Comparison of ENCODE assay signal across 8 cellular contexts in genomic region chr7:6637544-6638229, GRCh38. TPM values are rescaled to one million over a fixed set of nuclear protein-coding genes. Genes with fewer than 3 reads are reported as not detected.
DNase-seq lines count a peak whose midpoint lies in the region; ATAC-seq and TF ChIP-seq lines count a peak whose summit lies in the region.

No MANE protein-coding gene starts in this region.

- H3K4me1 ChIP-seq in parathyroid adenoma (peaks cover 8% of the 10 kb centered on the region), uterus (peaks cover 0 to 14% of the 10 kb centered on the region in 2 donors)

- peak overlapping the region; percentile 79 for H3K4me3 ChIP-seq in fibroblast of the aortic adventitia (ENCODE audit: low read depth, low read length)
- peak overlapping the region; percentile 57 for H3K4me3 ChIP-seq in parathyroid adenoma (ENCODE audit: low read depth, low read length)
- H3K4me3 ChIP-seq in uterus: peak overlapping the region; percentile 62 to 87

- H3K27me3 ChIP-seq in parathyroid adenoma (ENCODE audit: control insufficient read depth, insufficient read depth, low read length) (no peaks in the 10 kb centered on the region), uterus (no peaks in the 10 kb centered on the region)

- TF ChIP-seq POLR2A in uterus (IDR thresholded peaks at IDR 0.05): no peak

- in situ Hi-C loops in GM13976 (cut with MboI; ENCODE audit: low sequenced_read_pairs, unreplicated experiment): no loop called here

- TF ChIP-seq CTCF in GM13976 (IDR thresholded peaks at IDR 0.05; ENCODE audit: borderline replicate concordance, control extremely low read depth, extremely low read depth, insufficient read depth, missing control alignments) (peak; percentile 22), fibroblast of the aortic adventitia (IDR thresholded peaks at IDR 0.05; ENCODE audit: insufficient read depth, low read length) (peak; percentile 27), parathyroid adenoma (IDR thresholded peaks at IDR 0.05) (peak; percentile 31), uterus (IDR thresholded peaks at IDR 0.05) (peak in 1 of 4 experiments; percentile 22)

- DNase-seq in 8988T (peak; percentile 98), GM13976 (ENCODE audit: low spot score) (peak; percentile 95), NCI-H69 (lab: John Stamatoyannopoulos, UW) (peak; percentile 66), activated T-cell treated with anti-CD3 and anti-CD28 coated beads for 48 hours (ENCODE audit: low read depth) (peak; percentile 60), fibroblast of the aortic adventitia (ENCODE audit: low read depth) (no peak), uterus (peak in 1 of 2 donors; percentile 30)

- H3K79me2 ChIP-seq in parathyroid adenoma: peaks cover 5% of the 10 kb centered on the region

- H2AFZ ChIP-seq in parathyroid adenoma: peak overlapping the region; percentile 56

- no peaks in the 10 kb centered on the region for H3K9me3 ChIP-seq in parathyroid adenoma (ENCODE audit: control insufficient read depth, low read length)
- H3K9me3 ChIP-seq in uterus: no peaks in the 10 kb centered on the region

- no peaks in the 10 kb centered on the region for H3K36me3 ChIP-seq in parathyroid adenoma (ENCODE audit: control insufficient read depth, insufficient read depth, low read length)
- no peaks in the 10 kb centered on the region for H3K36me3 ChIP-seq in uterus

- peak overlapping the region; percentile 82 for H3K4me2 ChIP-seq in parathyroid adenoma (ENCODE audit: low read length)

- ATAC-seq in HG02870 (IDR thresholded peaks at IDR 0.05; ENCODE audit: unreplicated experiment): peak; percentile 83

- intact Hi-C loops in uterus (cut with DNase I; ENCODE audit: low total_unique reads): no loop called here

- H3K27ac ChIP-seq in parathyroid adenoma (peak overlapping the region; percentile 42), uterus (peak overlapping the region; percentile 79 to 88)

- H3K9ac ChIP-seq in parathyroid adenoma: no peak overlapping the region

RNA-seq across cellular contexts. Expression of gene ZNF316, which starts 0.6 kb away (rescaled TPM):
- 9.9 and 21.0 TPM in 2 replicates for total RNA-seq in fibroblast of the aortic adventitia (ENCODE audit: low replicate concordance)
- 10 to 100 TPM; 15.6 to 39.5 (median 27.3) TPM for total RNA-seq in uterus

RNA-seq across cellular contexts. Expression of gene ZNF853, which starts 22.3 kb away (rescaled TPM):
- total RNA-seq in fibroblast of the aortic adventitia (ENCODE audit: low replicate concordance): 0.54 and 1.6 TPM in 2 replicates
- 10 to 100 TPM in 2 of 4 donors, 1 to 10 TPM in 1, under 1 TPM in 1; 0.88 to 20.7 (median 11.8) TPM for total RNA-seq in uterus

RNA-seq across cellular contexts. Expression of gene INTS15, which starts 47.9 kb away (rescaled TPM):
- 8.7 and 10.8 TPM in 2 replicates for total RNA-seq in fibroblast of the aortic adventitia (ENCODE audit: low replicate concordance)
- total RNA-seq in uterus: 10 to 100 TPM in 3 of 4 donors, 1 to 10 TPM in 1; 7.6 to 44.1 (median 23.9) TPM
